28 cellular contexts compared by ENCODE assay signal in the genomic region with DNA sequence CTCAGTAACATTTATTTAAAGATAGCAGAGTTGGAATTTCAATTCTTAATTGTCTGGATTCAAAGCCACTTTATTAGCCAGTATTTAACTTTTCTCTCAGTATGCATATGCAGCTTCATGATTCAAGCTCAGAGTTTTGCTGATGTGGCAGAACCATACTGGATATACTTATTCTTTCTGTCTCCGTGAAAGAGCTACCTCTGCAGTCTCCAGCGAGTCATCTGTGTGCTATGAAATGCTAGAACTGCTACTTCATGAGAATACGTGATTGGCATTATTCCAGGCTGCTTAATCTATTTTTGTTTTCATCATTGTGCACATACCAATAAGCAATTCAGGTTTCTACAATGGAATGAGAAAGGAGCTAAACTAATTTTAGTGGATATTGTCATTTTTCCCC.
DNase-seq lines count a peak whose midpoint lies in the region; ATAC-seq, FAIRE-seq and TF ChIP-seq lines count a peak whose summit lies in the region.
"Had no signal": no experiment of that assay in that cellular context is flagged by ENCODE, and none has a peak within 500 bp of the region (broad histone marks: within the 10 kb centered on the region; RNA-seq: fewer than 3 reads in every experiment).

No MANE protein-coding gene starts in this region.

- peak; percentile 58; the same call in 1 of the 3 replicates for ATAC-seq in RWPE2 (ENCODE audit: low read depth)
- ATAC-seq: effector memory CD8-positive, alpha-beta T cell; esophagus mucosa; gastrocnemius medialis; GM23338; natural killer cell had no signal

- H3K36me3 ChIP-seq in RWPE2 (ENCODE audit: low read depth): no peaks in the 10 kb centered on the region
- no peaks in the 10 kb centered on the region for H3K36me3 ChIP-seq in bronchial epithelial cell (ENCODE audit: control insufficient read depth, insufficient read depth, low read length)
- H3K36me3 ChIP-seq: BE2C, gastrocnemius medialis, sigmoid colon, tibial artery had no signal

- no peaks in the 10 kb centered on the region for H3K9me3 ChIP-seq in RWPE2 (ENCODE audit: severe bottlenecking)
- H3K9me3 ChIP-seq: BE2C, gastrocnemius medialis, sigmoid colon, tibial artery had no signal

- H3K27ac ChIP-seq in RWPE2 (ENCODE audit: poor library complexity, severe bottlenecking): no peak overlapping the region
- H3K27ac ChIP-seq: gastrocnemius medialis, sigmoid colon, tibial artery had no signal

- TF ChIP-seq CTCF in RWPE2 (IDR thresholded peaks at IDR 0.05; ENCODE audit: poor library complexity, severe bottlenecking) (no peak), bronchial epithelial cell (IDR thresholded peaks at IDR 0.05; ENCODE audit: insufficient read depth, low read length, severe bottlenecking) (no peak)

- no peaks in the 10 kb centered on the region for H3K27me3 ChIP-seq in RWPE2 (ENCODE audit: insufficient read depth, poor library complexity, severe bottlenecking)
- H3K27me3 ChIP-seq in bronchial epithelial cell (ENCODE audit: control insufficient read depth, insufficient read depth, low read length): no peaks in the 10 kb centered on the region
- H3K27me3 ChIP-seq: BE2C, gastrocnemius medialis, sigmoid colon, tibial artery had no signal

- no peak for FAIRE-seq in bronchial epithelial cell (lab: Jason Lieb, UNC)

- DNase-seq in ELR (ENCODE audit: low read depth) (peak; percentile 62), RWPE2 (ENCODE audit: low spot score) (no peak), bronchial epithelial cell (ENCODE audit: low read depth) (peak; percentile 71), renal cortical epithelial cell (ENCODE audit: low read depth) (peak; percentile 13), NCI-H2196 treated with DMSO at 0.1 percent for 48 hours (lab: John Stamatoyannopoulos, UW; ENCODE audit: unreplicated experiment) (no peak), foreskin melanocyte (no peak), NCI-H748 treated with DMSO at 0.1 percent for 48 hours (lab: John Stamatoyannopoulos, UW) (no peak)
- DNase-seq: activated naive CD4-positive, alpha-beta T cell treated with anti-CD3 and anti-CD28 coated beads, Interleukin-2, amount 50 U/mL, for 16 hours; activated T-cell treated with anti-CD3 and anti-CD28 coated beads for 4 hours; BE2C; caudate nucleus; CD8-positive, alpha-beta memory T cell; effector memory CD8-positive, alpha-beta T cell; gastrocnemius medialis; natural killer cell; NCI-H1092 treated with DMSO at 0.1 percent for 48 hours; NCI-H1694 treated with DMSO at 0.1 percent for 48 hours; NCI-H524; nucleus accumbens; SIG-M5; sigmoid colon; stimulated activated CD4-positive, alpha-beta T cell treated with anti-CD3 and anti-CD28 coated beads, Interleukin-15, amount 100 ng/mL, for 24 hours; stimulated activated CD4-positive, alpha-beta T cell treated with anti-CD3 and anti-CD28 coated beads, Interleukin-4, amount 100 ng/mL, for 4 hours; SW 1271; tibial artery had no signal

- no peaks in the 10 kb centered on the region for H3K4me1 ChIP-seq in RWPE2 (ENCODE audit: insufficient read depth, poor library complexity, severe bottlenecking)
- H3K4me1 ChIP-seq: gastrocnemius medialis, tibial artery had no signal

- H3K4me3 ChIP-seq in RWPE2 (ENCODE audit: severe bottlenecking) (no peak overlapping the region), bronchial epithelial cell (ENCODE audit: low read depth, low read length) (no peak overlapping the region)
- H3K4me3 ChIP-seq: gastrocnemius medialis, GM23338, lung, sigmoid colon, tibial artery had no signal

Comparison
In these comparisons a context has a peak if more than half of its experiments do, and no peak if none do; other contexts are left out.
1. DNase-seq: peak in ELR (single experiment), bronchial epithelial cell (single experiment) and renal cortical epithelial cell (single experiment); none in RWPE2 (single experiment), NCI-H2196 treated with DMSO at 0.1 percent for 48 hours (single experiment), foreskin melanocyte (single experiment) and NCI-H748 treated with DMSO at 0.1 percent for 48 hours (single experiment).